ENCODE assay signal across 32 cellular contexts in the genomic region with DNA sequence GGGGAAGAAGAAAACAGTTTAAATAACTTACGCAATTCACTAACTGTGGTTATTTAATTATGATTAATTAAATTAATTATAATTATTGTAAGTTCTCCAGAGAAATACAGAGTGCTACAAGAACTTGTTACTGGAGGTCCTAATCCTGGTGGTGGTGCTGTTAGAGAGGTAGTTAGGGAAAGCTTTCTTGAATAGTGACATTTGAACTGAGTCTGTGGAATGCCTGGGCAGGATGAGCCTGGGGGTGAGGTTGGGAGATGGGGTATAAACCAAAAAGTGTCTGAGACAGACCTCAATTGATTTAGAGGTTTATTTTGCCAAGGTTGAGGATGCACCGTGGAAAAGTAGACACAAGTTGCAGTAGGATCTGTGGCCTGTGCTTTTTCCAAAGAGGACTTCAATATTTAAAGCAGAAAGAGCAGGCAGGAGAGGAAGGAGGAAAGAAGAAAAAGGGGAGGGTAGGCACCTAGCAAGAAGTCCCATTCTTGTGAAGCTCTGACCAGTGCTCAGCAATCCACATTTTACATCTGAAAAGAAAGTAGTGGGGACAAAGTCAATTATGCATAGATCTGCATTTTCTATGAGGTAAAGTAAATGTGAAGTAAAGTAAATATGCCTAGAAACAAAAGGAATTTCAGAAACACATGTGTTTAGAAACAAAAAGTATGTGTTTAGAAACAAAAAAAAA. TPM values are rescaled to one million over a fixed set of nuclear protein-coding genes. Genes with fewer than 3 reads are reported as not detected.
DNase-seq lines count a peak whose midpoint lies in the region; ATAC-seq and TF ChIP-seq lines count a peak whose summit lies in the region.
"Had no signal": no experiment of that assay in that cellular context is flagged by ENCODE, and none has a peak within 500 bp of the region (broad histone marks: within the 10 kb centered on the region; RNA-seq: fewer than 3 reads in every experiment).

No MANE protein-coding gene starts in this region.

- CTCF ChIA-PET in WTC11 (lab: Charles Lee): interaction anchor here (0.7 to 1.9 kb wide), 8 partner anchors 30 to 449 kb away, joined by 3 to 11 read pairs (median 4); no protein-coding TSS in a partner anchor

- H3K9me3 Mint-ChIP-seq in WTC11 (peaks cover 26% of the 10 kb centered on the region), neural progenitor cell (no peaks in the 10 kb centered on the region)
- H3K9me3 Mint-ChIP-seq: T-helper 1 cell treated with Interleukin-12 subunit alpha and Interleukin-12 subunit beta and Interleukin-4 antibody, amounts not matched to agents 30 μg/mL and 1 μg/mL, for 36 hours had no signal

- peak overlapping the region; percentile 85 for H3K27ac ChIP-seq in HUES48 (ENCODE audit: low read depth, low read length)
- no peak overlapping the region for H3K27ac ChIP-seq in neural progenitor cell
- no peak overlapping the region for H3K27ac ChIP-seq in Karpas-422 (ENCODE audit: low read length)
- H3K27ac ChIP-seq: BLaER1 treated with 17β-estradiol and CSF1 and Interleukin-3, amounts not matched to agents 10 nM and 100 nM had no signal

- H3K36me3 ChIP-seq in HUES48 (ENCODE audit: control insufficient read depth, insufficient read depth, low read length) (no peaks in the 10 kb centered on the region), neural progenitor cell (no peaks in the 10 kb centered on the region), Karpas-422 (ENCODE audit: insufficient read depth, low read length) (no peaks in the 10 kb centered on the region), BE2C (no peaks in the 10 kb centered on the region)
- H3K36me3 ChIP-seq: BLaER1 treated with 17β-estradiol and CSF1 and Interleukin-3, amounts not matched to agents 10 nM and 100 nM had no signal

- peak overlapping the region; percentile 38 for H3K4me3 Mint-ChIP-seq in WTC11
- H3K4me3 Mint-ChIP-seq in neural progenitor cell: no peak overlapping the region
- H3K4me3 Mint-ChIP-seq: CD4-positive, alpha-beta memory T cell; IgD-negative memory B cell; T-helper 1 cell treated with Interleukin-12 subunit alpha and Interleukin-12 subunit beta and Interleukin-4 antibody, amounts not matched to agents 30 μg/mL and 1 μg/mL, for 36 hours had no signal

- POLR2A ChIA-PET in WTC11 (lab: Charles Lee): interaction anchor here (0.9 kb wide), 1 partner anchor 317 kb away, joined by 3 read pairs; no protein-coding TSS in a partner anchor

- peak overlapping the region; percentile 85 for H2AFZ ChIP-seq in neural progenitor cell (replicated peaks)
- no peak overlapping the region for H2AFZ ChIP-seq in Karpas-422 (ENCODE audit: low read length)

- ATAC-seq in WTC11: peak; percentile 27
- ATAC-seq: Panc1 had no signal

- H3K4me1 ChIP-seq in HUES48 (ENCODE audit: control insufficient read depth, insufficient read depth, low read length) (peaks cover 36% of the 10 kb centered on the region), neural progenitor cell (peaks cover 18% of the 10 kb centered on the region), Karpas-422 (ENCODE audit: low read length) (peaks cover 6% of the 10 kb centered on the region), BE2C (peaks cover 3% of the 10 kb centered on the region; the same call in 1 of the 2 replicates)

- H3K4me1 Mint-ChIP-seq in WTC11 (peaks cover 52% of the 10 kb centered on the region), neural progenitor cell (peaks cover 10% of the 10 kb centered on the region)

- peaks cover 5% of the 10 kb centered on the region for H3K79me2 ChIP-seq in neural progenitor cell (ENCODE audit: low read depth)
- H3K79me2 ChIP-seq in Karpas-422 (ENCODE audit: low read length): peaks cover 4% of the 10 kb centered on the region

- peaks cover 5% of the 10 kb centered on the region for H3K9me3 ChIP-seq in HUES48 (ENCODE audit: control insufficient read depth, insufficient read depth, low read length)
- H3K9me3 ChIP-seq in neural progenitor cell (ENCODE audit: low read depth): no peaks in the 10 kb centered on the region
- no peaks in the 10 kb centered on the region for H3K9me3 ChIP-seq in Karpas-422 (ENCODE audit: low read length)
- H3K9me3 ChIP-seq in BE2C: no peaks in the 10 kb centered on the region
- H3K9me3 ChIP-seq: SK-N-SH had no signal

- H3K4me3 ChIP-seq in HUES48 (ENCODE audit: low read depth, low read length): no peak overlapping the region
- no peak overlapping the region for H3K4me3 ChIP-seq in neural progenitor cell
- H3K4me3 ChIP-seq in Karpas-422 (ENCODE audit: low read length): no peak overlapping the region
- H3K4me3 ChIP-seq in BE2C (ENCODE audit: low read depth, low read length): no peak overlapping the region
- H3K4me3 ChIP-seq: BLaER1 treated with 17β-estradiol and CSF1 and Interleukin-3, amounts not matched to agents 10 nM and 100 nM had no signal

- no peak for TF ChIP-seq CTCF in WTC11 (IDR thresholded peaks at IDR 0.05)
- TF ChIP-seq CTCF in neural progenitor cell (IDR thresholded peaks at IDR 0.05): peak; percentile 33
- TF ChIP-seq CTCF in BE2C (IDR thresholded peaks at IDR 0.05; ENCODE audit: low read depth, low read length): no peak

- H3K27me3 Mint-ChIP-seq in WTC11 (ENCODE audit: low read depth) (no peaks in the 10 kb centered on the region), neural progenitor cell (ENCODE audit: insufficient read depth, low read depth) (peaks cover 5% of the 10 kb centered on the region)

- H3F3A ChIP-seq in neural progenitor cell (ENCODE audit: low read depth): peaks cover 18% of the 10 kb centered on the region

- H3K9ac ChIP-seq in HUES48 (ENCODE audit: low read depth, low read length) (no peak overlapping the region), neural progenitor cell (no peak overlapping the region), Karpas-422 (ENCODE audit: low read length) (no peak overlapping the region)
- H3K9ac ChIP-seq: BLaER1 treated with 17β-estradiol and CSF1 and Interleukin-3, amounts not matched to agents 10 nM and 100 nM; SK-N-SH had no signal

- H3K27me3 ChIP-seq in HUES48 (ENCODE audit: control insufficient read depth, insufficient read depth, low read length): no peaks in the 10 kb centered on the region
- no peaks in the 10 kb centered on the region for H3K27me3 ChIP-seq in neural progenitor cell
- H3K27me3 ChIP-seq in Karpas-422 (ENCODE audit: low read length): no peaks in the 10 kb centered on the region
- peaks cover 5% of the 10 kb centered on the region; the same call in 1 of the 2 replicates for H3K27me3 ChIP-seq in BE2C
- H3K27me3 ChIP-seq: BLaER1 treated with 17β-estradiol and CSF1 and Interleukin-3, amounts not matched to agents 10 nM and 100 nM had no signal

- peak overlapping the region; percentile 94 for H3K27ac Mint-ChIP-seq in WTC11
- H3K27ac Mint-ChIP-seq in neural progenitor cell: no peak overlapping the region
- H3K27ac Mint-ChIP-seq: CD4-positive, alpha-beta memory T cell; IgD-negative memory B cell; T-helper 1 cell treated with Interleukin-12 subunit alpha and Interleukin-12 subunit beta and Interleukin-4 antibody, amounts not matched to agents 30 μg/mL and 1 μg/mL, for 36 hours had no signal

- H4K20me1 ChIP-seq in neural progenitor cell (ENCODE audit: low read depth) (peaks cover under 1% of the 10 kb centered on the region), Karpas-422 (ENCODE audit: insufficient read depth, low read depth, low read length) (no peaks in the 10 kb centered on the region)

- DNase-seq in WTC11 (ENCODE audit: low spot score) (no peak), iPS DF 4.7 (ENCODE audit: extremely low read depth, low spot score) (peak; percentile 28), neural progenitor cell (ENCODE audit: low spot score) (peak; percentile 41), CD1c-positive myeloid dendritic cell (ENCODE audit: extremely low spot score) (no peak), DMS53 treated with DMSO at 0.1 percent for 48 hours (lab: John Stamatoyannopoulos, UW; ENCODE audit: unreplicated experiment) (no peak), Karpas-422 (no peak), BE2C (no peak)
- DNase-seq: CD4-positive, alpha-beta memory T cell; COR-L47; DMS79; EL; GF-D8; H7; Kasumi-1; MV-4-11; NCI-H1105 treated with DMSO at 0.1 percent for 48 hours; NCI-H146; NCI-H1930; NCI-H446 treated with DMSO at 0.1 percent for 48 hours; NCI-H526; NCI-H82; NK-92 treated with Interleukin-12 subunit alpha and Interleukin-12 subunit beta, amount 100 ng/mL, for 24 hours; SHP77 treated with DMSO at 0.1 percent for 48 hours; SK-N-SH; SW 1271 had no signal

- H3K4me2 ChIP-seq in neural progenitor cell (no peak overlapping the region), Karpas-422 (ENCODE audit: low read depth, low read length, poor library complexity, severe bottlenecking) (no peak overlapping the region)
- H3K4me2 ChIP-seq: BLaER1 treated with 17β-estradiol and CSF1 and Interleukin-3, amounts not matched to agents 10 nM and 100 nM; SK-N-SH had no signal

- no peaks in the 10 kb centered on the region for H3K9me2 ChIP-seq in Karpas-422 (replicated peaks; ENCODE audit: insufficient read depth, low read length)
- H3K9me2 ChIP-seq: SK-N-SH had no signal

- H3K36me3 Mint-ChIP-seq in WTC11 (peaks cover 28% of the 10 kb centered on the region), neural progenitor cell (no peaks in the 10 kb centered on the region)
- H3K36me3 Mint-ChIP-seq: IgD-negative memory B cell had no signal

RNA-seq across cellular contexts. Expression of gene ZNF202, which starts 4.4 kb away (rescaled TPM):
- 29.9 to 33.3 TPM (median 32.4 TPM) in 3 replicates for total RNA-seq in WTC11 (2021)
- 15.5 and 16.4 TPM in 2 replicates for total RNA-seq in neural progenitor cell (ENCODE audit: low replicate concordance)
- 4.7 and 8.7 TPM in 2 replicates for total RNA-seq in Karpas-422 (2014; rRNA removed; shearing (Covaris generic); ENCODE audit: low replicate concordance)
- polyA plus RNA-seq in BE2C (2012; ENCODE audit: insufficient read depth, insufficient read length, low read depth): 15.2 TPM

RNA-seq across cellular contexts. Expression of gene OR6X1, which starts 8.4 kb away (rescaled TPM):
- total RNA-seq in WTC11 (2021): not detected in 3 replicates
- not detected in 2 replicates for total RNA-seq in neural progenitor cell (ENCODE audit: low replicate concordance)
- total RNA-seq in Karpas-422 (2014; rRNA removed; shearing (Covaris generic); ENCODE audit: low replicate concordance): not detected in 2 replicates
- not detected for polyA plus RNA-seq in BE2C (2012; ENCODE audit: insufficient read depth, insufficient read length, low read depth)
- total RNA-seq: CD4-positive, alpha-beta memory T cell; H7; M059J had no signal
- polyA plus RNA-seq: AG04450; CD4-positive, alpha-beta memory T cell; IgD-negative memory B cell; SK-N-SH had no signal

Comparison
In these comparisons a context has a peak if more than half of its experiments do, and no peak if none do; other contexts are left out.
1. DNase-seq: peak in iPS DF 4.7 (single experiment) and neural progenitor cell (single experiment); none in WTC11 (single experiment), CD1c-positive myeloid dendritic cell (single experiment), DMS53 treated with DMSO at 0.1 percent for 48 hours (single experiment), Karpas-422 (single experiment) and BE2C (single experiment).